In the genomic region with DNA sequence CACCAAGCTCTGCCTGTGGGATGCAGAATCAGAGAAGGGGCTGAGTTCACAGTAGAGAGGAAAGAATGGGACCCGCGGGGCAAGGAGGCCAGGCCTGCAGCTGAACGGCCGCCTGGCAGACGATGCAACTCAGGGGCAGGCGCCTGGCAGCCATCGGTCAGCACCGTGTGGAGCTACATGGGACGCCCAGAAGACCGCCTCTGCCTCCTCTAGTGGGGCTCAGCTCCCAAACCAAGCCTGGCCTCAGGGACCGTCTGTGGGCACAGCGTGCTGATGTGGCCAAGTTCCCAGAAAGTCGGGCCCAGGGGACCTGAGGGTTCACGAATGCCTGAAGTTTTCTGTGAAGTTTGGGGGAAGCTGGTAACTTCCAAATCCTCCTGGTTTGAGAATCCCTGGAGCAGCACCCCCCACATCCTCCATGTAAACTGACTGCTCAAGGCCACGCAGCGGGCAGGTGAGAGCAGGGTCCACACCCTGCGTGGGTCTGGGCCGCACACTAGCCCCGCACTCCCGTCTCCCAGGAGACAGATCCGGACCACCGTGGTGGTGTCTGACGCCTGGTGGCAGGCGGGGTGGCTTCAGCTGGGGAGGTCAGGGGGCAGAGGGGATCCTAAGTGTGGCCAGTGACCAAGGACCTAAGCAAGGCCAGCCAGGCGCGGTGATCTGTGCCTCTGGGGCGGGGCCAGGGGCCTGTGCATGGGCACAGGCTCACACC, we compare ENCODE assay signal across 14 cellular contexts. TPM values are rescaled to one million over a fixed set of nuclear protein-coding genes. Genes with fewer than 3 reads are reported as not detected.
A peak's percentile ranks its signal among the peaks of the same experiment; 100 is the strongest.
DNase-seq lines count a peak whose midpoint lies in the region; ATAC-seq and TF ChIP-seq lines count a peak whose summit lies in the region.
"Had no signal": no experiment of that assay in that cellular context is flagged by ENCODE, and none has a peak within 500 bp of the region (broad histone marks: within the 10 kb centered on the region; RNA-seq: fewer than 3 reads in every experiment).

No MANE protein-coding gene starts in this region.

- no peak overlapping the region for H3K27ac ChIP-seq in SK-N-SH (ENCODE audit: low read depth in 2 of 2, low read length in 1 of 2)
- peak overlapping the region; percentile 66 for H3K27ac ChIP-seq in C4-2B
- no peak overlapping the region for H3K27ac ChIP-seq in endodermal cell (ENCODE audit: low read depth, low read length)
- H3K27ac ChIP-seq in thyroid gland: no peak overlapping the region
- H3K27ac ChIP-seq: 22Rv1 had no signal

- H3K4me3 ChIP-seq in SK-N-SH (ENCODE audit: low read depth in 2 of 2, low read length in 1 of 2) (no peak overlapping the region), endodermal cell (ENCODE audit: low read length) (no peak overlapping the region), thyroid gland (replicated peaks in 1 of 3) (no peak overlapping the region)
- H3K4me3 ChIP-seq: MG63 had no signal

- H3F3A ChIP-seq in SK-N-SH (replicated peaks; ENCODE audit: insufficient read depth): no peaks in the 10 kb centered on the region

- H3K9me3 Mint-ChIP-seq in endodermal cell: no peaks in the 10 kb centered on the region
- H3K9me3 Mint-ChIP-seq: CD8-positive, alpha-beta memory T cell had no signal

- no peaks in the 10 kb centered on the region for H3K27me3 ChIP-seq in SK-N-SH (ENCODE audit: insufficient read depth)
- H3K27me3 ChIP-seq in endodermal cell (ENCODE audit: control insufficient read depth, insufficient read depth, low read length, poor library complexity, severe bottlenecking): no peaks in the 10 kb centered on the region
- H3K27me3 ChIP-seq in thyroid gland: no peaks in the 10 kb centered on the region
- H3K27me3 ChIP-seq: MG63 had no signal

- H3K4me1 ChIP-seq in SK-N-SH (ENCODE audit: control insufficient read depth in 1 of 2, insufficient read depth in 2 of 2, low read depth in 1 of 2, low read length in 1 of 2) (no peaks in the 10 kb centered on the region), endodermal cell (ENCODE audit: control insufficient read depth, insufficient read depth, low read length) (no peaks in the 10 kb centered on the region), thyroid gland (no peaks in the 10 kb centered on the region)

- no peak overlapping the region for H3K4me3 Mint-ChIP-seq in endodermal cell
- H3K4me3 Mint-ChIP-seq: CD8-positive, alpha-beta memory T cell had no signal

- no peaks in the 10 kb centered on the region for H3K27me3 Mint-ChIP-seq in endodermal cell (ENCODE audit: insufficient read depth)

- H3K4me1 Mint-ChIP-seq in endodermal cell: no peaks in the 10 kb centered on the region
- H3K4me1 Mint-ChIP-seq: CD8-positive, alpha-beta memory T cell had no signal

- no peak for TF ChIP-seq EP300 in SK-N-SH (IDR thresholded peaks at IDR 0.05; ENCODE audit: borderline replicate concordance in 1 of 2, low read depth in 1 of 2, low read length in 1 of 2)

- no peak overlapping the region for H2AFZ ChIP-seq in SK-N-SH (ENCODE audit: low read depth)

- 93% methylated on average over 12 of the region's 27 CpGs for WGBS in SK-N-SH (ENCODE audit: low lambda C conversion rate)
- WGBS in endodermal cell (ENCODE audit: insufficient coverage in 1 of 2, insufficient read length in 1 of 2), 2 experiments: 92 to 100% methylated on average over 3 to 27 of the region's 27 CpGs
- WGBS in thyroid gland, 2 donors: 82 to 88% methylated on average over 16 to 24 of the region's 27 CpGs

- no peaks in the 10 kb centered on the region for H3K79me2 ChIP-seq in SK-N-SH (ENCODE audit: insufficient read depth)

- H3K4me2 ChIP-seq in SK-N-SH: no peak overlapping the region

- no peaks in the 10 kb centered on the region for H3K9me3 ChIP-seq in SK-N-SH
- H3K9me3 ChIP-seq in endodermal cell (ENCODE audit: control insufficient read depth, low read length): no peaks in the 10 kb centered on the region
- no peaks in the 10 kb centered on the region for H3K9me3 ChIP-seq in thyroid gland
- H3K9me3 ChIP-seq: MG63 had no signal

- H3K27ac Mint-ChIP-seq in endodermal cell: no peak overlapping the region
- H3K27ac Mint-ChIP-seq: CD8-positive, alpha-beta memory T cell had no signal

- no peaks in the 10 kb centered on the region for H4K20me1 ChIP-seq in SK-N-SH (ENCODE audit: insufficient read depth)

- DNase-seq in SK-N-SH (peak; percentile 24), endodermal cell (peak; percentile 40), mesenteric fat pad (ENCODE audit: low spot score) (peak; percentile 86), dermis blood vessel endothelial cell (no peak), thyroid gland (no peak), T1000 (lab: John Stamatoyannopoulos, UW) (no peak)
- DNase-seq: DMS 273 treated with DMSO at 0.1 percent for 48 hours, MG63, NCI-H187 treated with DMSO at 0.1 percent for 48 hours, NCI-H446 had no signal

- TF ChIP-seq CTCF in SK-N-SH (IDR thresholded peaks at IDR 0.05) (no peak), C4-2B (conservative IDR thresholded peaks at IDR 0.05) (no peak), endodermal cell (conservative IDR thresholded peaks at IDR 0.05) (no peak), thyroid gland (IDR thresholded peaks at IDR 0.05) (no peak)

- H3K36me3 ChIP-seq in SK-N-SH (replicated peaks in 1 of 2; ENCODE audit: control insufficient read depth in 1 of 2, insufficient read depth in 2 of 2, low read length in 1 of 2): no peaks in the 10 kb centered on the region
- H3K36me3 ChIP-seq in endodermal cell (ENCODE audit: control insufficient read depth, insufficient read depth, low read length): no peaks in the 10 kb centered on the region
- no peaks in the 10 kb centered on the region for H3K36me3 ChIP-seq in thyroid gland
- H3K36me3 ChIP-seq: MG63 had no signal

- CTCF ChIA-PET in SK-N-SH (lab: Yijun Ruan, JAX): interaction anchor here (1.0 to 1.2 kb wide), 3 partner anchors 9 to 170 kb away, joined by 3 read pairs; no protein-coding TSS in a partner anchor

- POLR2A ChIA-PET in SK-N-SH (lab: Yijun Ruan, JAX): no interaction called here

- no peaks in the 10 kb centered on the region for H3K36me3 Mint-ChIP-seq in endodermal cell (ENCODE audit: low read depth)
- H3K36me3 Mint-ChIP-seq: CD8-positive, alpha-beta memory T cell had no signal

- TF ChIP-seq POLR2A in thyroid gland (IDR thresholded peaks at IDR 0.05): no peak

- H3K9me2 ChIP-seq in SK-N-SH: no peaks in the 10 kb centered on the region

- no peak for TF ChIP-seq RAD21 in SK-N-SH (IDR thresholded peaks at IDR 0.05; ENCODE audit: low read length)

- ATAC-seq in SK-N-SH treated with all-trans-retinoic acid at 6 μM for 48 hours: no peak

- H3K9ac ChIP-seq in SK-N-SH: no peak overlapping the region
- H3K9ac ChIP-seq in endodermal cell (ENCODE audit: extremely low read depth, low read length, poor library complexity, severe bottlenecking): no peak overlapping the region

- intact Hi-C loops in thyroid gland (cut with DNase I): no loop called here

TF ChIP-seq in SK-N-SH, 30 proteins besides CTCF, POLR2A, EP300 and RAD21:
- TF ChIP-seq, protein P1, sequence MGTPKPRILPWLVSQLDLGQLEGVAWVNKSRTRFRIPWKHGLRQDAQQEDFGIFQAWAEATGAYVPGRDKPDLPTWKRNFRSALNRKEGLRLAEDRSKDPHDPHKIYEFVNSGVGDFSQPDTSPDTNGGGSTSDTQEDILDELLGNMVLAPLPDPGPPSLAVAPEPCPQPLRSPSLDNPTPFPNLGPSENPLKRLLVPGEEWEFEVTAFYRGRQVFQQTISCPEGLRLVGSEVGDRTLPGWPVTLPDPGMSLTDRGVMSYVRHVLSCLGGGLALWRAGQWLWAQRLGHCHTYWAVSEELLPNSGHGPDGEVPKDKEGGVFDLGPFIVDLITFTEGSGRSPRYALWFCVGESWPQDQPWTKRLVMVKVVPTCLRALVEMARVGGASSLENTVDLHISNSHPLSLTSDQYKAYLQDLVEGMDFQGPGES (IDR thresholded peaks at IDR 0.05; ENCODE audit: low read depth, low read length): no peak
- TF ChIP-seq CHD2 (IDR thresholded peaks at IDR 0.05; ENCODE audit: low read length, partially characterized antibody) (no peak), YY1 (IDR thresholded peaks at IDR 0.05; ENCODE audit: low read depth) (no peak), POLR2AphosphoS5 (IDR thresholded peaks at IDR 0.05; ENCODE audit: low read depth, low read length) (no peak), TAF1 (IDR thresholded peaks at IDR 0.05; ENCODE audit: borderline replicate concordance, low read depth, low read length) (no peak)
TF ChIP-seq in SK-N-SH: peak in this region for 0.

TF ChIP-seq in SK-N-SH treated with all-trans-retinoic acid at 6 μM for 48 hours, 23 proteins besides CTCF, POLR2A, EP300 and RAD21 (continues in another document):
- no peak for TF ChIP-seq TOX (CRISPR knock-in tag; IDR thresholded peaks at IDR 0.05; ENCODE audit: borderline replicate concordance)
- TF ChIP-seq, protein P2, sequence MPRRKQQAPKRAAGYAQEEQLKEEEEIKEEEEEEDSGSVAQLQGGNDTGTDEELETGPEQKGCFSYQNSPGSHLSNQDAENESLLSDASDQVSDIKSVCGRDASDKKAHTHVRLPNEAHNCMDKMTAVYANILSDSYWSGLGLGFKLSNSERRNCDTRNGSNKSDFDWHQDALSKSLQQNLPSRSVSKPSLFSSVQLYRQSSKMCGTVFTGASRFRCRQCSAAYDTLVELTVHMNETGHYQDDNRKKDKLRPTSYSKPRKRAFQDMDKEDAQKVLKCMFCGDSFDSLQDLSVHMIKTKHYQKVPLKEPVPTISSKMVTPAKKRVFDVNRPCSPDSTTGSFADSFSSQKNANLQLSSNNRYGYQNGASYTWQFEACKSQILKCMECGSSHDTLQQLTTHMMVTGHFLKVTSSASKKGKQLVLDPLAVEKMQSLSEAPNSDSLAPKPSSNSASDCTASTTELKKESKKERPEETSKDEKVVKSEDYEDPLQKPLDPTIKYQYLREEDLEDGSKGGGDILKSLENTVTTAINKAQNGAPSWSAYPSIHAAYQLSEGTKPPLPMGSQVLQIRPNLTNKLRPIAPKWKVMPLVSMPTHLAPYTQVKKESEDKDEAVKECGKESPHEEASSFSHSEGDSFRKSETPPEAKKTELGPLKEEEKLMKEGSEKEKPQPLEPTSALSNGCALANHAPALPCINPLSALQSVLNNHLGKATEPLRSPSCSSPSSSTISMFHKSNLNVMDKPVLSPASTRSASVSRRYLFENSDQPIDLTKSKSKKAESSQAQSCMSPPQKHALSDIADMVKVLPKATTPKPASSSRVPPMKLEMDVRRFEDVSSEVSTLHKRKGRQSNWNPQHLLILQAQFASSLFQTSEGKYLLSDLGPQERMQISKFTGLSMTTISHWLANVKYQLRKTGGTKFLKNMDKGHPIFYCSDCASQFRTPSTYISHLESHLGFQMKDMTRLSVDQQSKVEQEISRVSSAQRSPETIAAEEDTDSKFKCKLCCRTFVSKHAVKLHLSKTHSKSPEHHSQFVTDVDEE (CRISPR knock-in tag; IDR thresholded peaks at IDR 0.05): no peak
- no peak for TF ChIP-seq ARNTL (CRISPR knock-in tag; IDR thresholded peaks at IDR 0.05; ENCODE audit: borderline replicate concordance, low read depth)
- no peak for TF ChIP-seq ISL1 (CRISPR knock-in tag; IDR thresholded peaks at IDR 0.05)

RNA-seq across cellular contexts. Expression of a gene that starts 14.6 kb away (rescaled TPM):
- 1.2 and 1.3 TPM in 2 replicates for polyA plus RNA-seq in SK-N-SH (2012; rRNA removed)
- 0.51 and 0.81 TPM in 2 replicates for polyA plus RNA-seq in SK-N-SH (2012; cell fraction: cytosol; rRNA removed)
- 7.3 and 11.7 TPM in 2 replicates for polyA plus RNA-seq in SK-N-SH (2012; cell fraction: nucleus; rRNA removed)
- total RNA-seq in endodermal cell (1 to 10 TPM; 3.6 to 5.0 TPM), mesenteric fat pad (0.64 TPM), dermis blood vessel endothelial cell (0.34 and 0.84 TPM in 2 replicates), thyroid gland (1 to 10 TPM in 1 of 4 donors, under 1 TPM in 2, not detected in 1; 0.45 to 1.9 (median 0.79) TPM)
- 1.00 TPM for polyA plus RNA-seq in endodermal cell (2013, experiment 1 of 2)
- polyA plus RNA-seq in endodermal cell (2013, experiment 2 of 2): 0.66 TPM
- polyA plus RNA-seq: CD8-positive, alpha-beta memory T cell had no signal

Comparison
In these comparisons a context has a peak if more than half of its experiments do, and no peak if none do; other contexts are left out.
1. DNase-seq: peak in SK-N-SH (single experiment), endodermal cell (single experiment) and mesenteric fat pad (single experiment); none in dermis blood vessel endothelial cell (single experiment), thyroid gland (0 of 2) and T1000 (single experiment).